In the genomic region with DNA sequence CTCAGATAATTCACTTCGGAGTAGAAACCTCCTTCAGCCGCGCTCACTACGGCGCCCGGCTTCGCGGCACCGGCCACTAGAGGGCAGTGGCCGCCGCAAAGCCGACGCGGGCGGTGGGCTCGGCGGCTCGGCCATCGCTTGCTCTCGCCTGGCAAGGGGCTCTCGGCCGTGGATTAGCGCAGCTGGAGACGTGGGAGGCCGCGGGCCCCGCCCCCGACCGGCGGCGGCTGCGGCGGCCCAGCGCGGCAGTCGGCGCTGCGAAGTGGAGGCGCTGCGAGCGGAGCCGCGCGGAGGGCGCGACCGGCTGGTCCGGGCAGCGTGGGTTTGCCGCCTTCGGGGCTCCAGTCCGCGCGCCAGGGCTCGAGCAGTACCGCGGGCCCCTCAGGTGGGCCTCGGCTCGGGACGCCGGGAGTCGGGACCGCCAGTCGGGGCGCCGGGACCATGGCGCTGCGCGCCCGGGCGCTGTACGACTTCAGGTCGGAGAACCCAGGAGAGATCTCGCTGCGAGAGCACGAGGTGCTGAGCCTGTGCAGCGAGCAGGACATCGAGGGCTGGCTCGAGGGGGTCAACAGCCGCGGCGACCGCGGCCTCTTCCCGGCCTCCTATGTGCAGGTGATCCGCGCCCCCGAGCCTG, we compare ENCODE assay signal across 8 cellular contexts. TPM values are rescaled to one million over a fixed set of nuclear protein-coding genes. Genes with fewer than 3 reads are reported as not detected.
DNase-seq lines count a peak whose midpoint lies in the region; ATAC-seq and TF ChIP-seq lines count a peak whose summit lies in the region.

A gene with protein sequence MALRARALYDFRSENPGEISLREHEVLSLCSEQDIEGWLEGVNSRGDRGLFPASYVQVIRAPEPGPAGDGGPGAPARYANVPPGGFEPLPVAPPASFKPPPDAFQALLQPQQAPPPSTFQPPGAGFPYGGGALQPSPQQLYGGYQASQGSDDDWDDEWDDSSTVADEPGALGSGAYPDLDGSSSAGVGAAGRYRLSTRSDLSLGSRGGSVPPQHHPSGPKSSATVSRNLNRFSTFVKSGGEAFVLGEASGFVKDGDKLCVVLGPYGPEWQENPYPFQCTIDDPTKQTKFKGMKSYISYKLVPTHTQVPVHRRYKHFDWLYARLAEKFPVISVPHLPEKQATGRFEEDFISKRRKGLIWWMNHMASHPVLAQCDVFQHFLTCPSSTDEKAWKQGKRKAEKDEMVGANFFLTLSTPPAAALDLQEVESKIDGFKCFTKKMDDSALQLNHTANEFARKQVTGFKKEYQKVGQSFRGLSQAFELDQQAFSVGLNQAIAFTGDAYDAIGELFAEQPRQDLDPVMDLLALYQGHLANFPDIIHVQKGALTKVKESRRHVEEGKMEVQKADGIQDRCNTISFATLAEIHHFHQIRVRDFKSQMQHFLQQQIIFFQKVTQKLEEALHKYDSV (plus strand): TSS at position 248 of the 634 bp plus-strand sequence. CDS start 194 bp downstream, at position 442.

- H3K4me1 ChIP-seq in cardiac muscle cell (ENCODE audit: low read depth) = peaks cover 18% of the 10 kb centered on the region
- H3K4me1 ChIP-seq in transverse colon = peaks cover 5 to 46% (median 21%) of the 10 kb centered on the region in 4 donors

- H3K9me3 ChIP-seq in cardiac muscle cell (ENCODE audit: low read depth) (no peaks in the 10 kb centered on the region), transverse colon (no peaks in the 10 kb centered on the region)

- peak; percentile 87 for TF ChIP-seq CTCF in GM12872 (IDR thresholded peaks at IDR 0.05; ENCODE audit: insufficient read depth, low read depth, low read length)
- peak; percentile 88 for TF ChIP-seq CTCF in cardiac muscle cell (IDR thresholded peaks at IDR 0.05; ENCODE audit: low read depth, low read length)
- TF ChIP-seq CTCF in transverse colon (IDR thresholded peaks at IDR 0.05) = peak; percentile 90 to 98 (median 94)

- H3K36me3 ChIP-seq in cardiac muscle cell (no peaks in the 10 kb centered on the region), transverse colon (no peaks in the 10 kb centered on the region)

- ATAC-seq in HG02623 (IDR thresholded peaks at IDR 0.05; ENCODE audit: unreplicated experiment) = peak; percentile 95

- peak within 1 kb of the TSS; percentile 93 for H3K27ac ChIP-seq in cardiac muscle cell
- H3K27ac ChIP-seq in transverse colon = peak within 1 kb of the TSS; percentile 91 to 95 (median 95)

- TF ChIP-seq POLR2A in transverse colon (IDR thresholded peaks at IDR 0.05) = peak; percentile 27

- WGBS in transverse colon (ENCODE audit: low coverage in 1 of 2), 2 donors = 0% methylated on average over 62 of the region's 88 CpGs; no CpG with 5 or more reads in 1 of the 2 donors

- DNase-seq in NCI-H1092 treated with DMSO at 0.1 percent for 48 hours (lab: John Stamatoyannopoulos, UW) (peak; percentile 80), SW 1271 (lab: John Stamatoyannopoulos, UW) (peak; percentile 69 to 85), cardiac muscle cell (ENCODE audit: low read depth in 1 of 2, low spot score in 1 of 2) (peak; percentile 96 to 97), pons (ENCODE audit: low spot score) (peak; percentile 87), transverse colon (peak; percentile 93)
- peak; percentile 79 for DNase-seq in activated naive CD8-positive, alpha-beta T cell treated with anti-CD3 and anti-CD28 coated beads, Interleukin-2, amount 50 U/mL, for 16 hours (ENCODE audit: low read depth, low spot score)

- H3K4me3 ChIP-seq in cardiac muscle cell (peak within 1 kb of the TSS; percentile 86), transverse colon (peak within 1 kb of the TSS; percentile 82 to 92 (median 88))

- intact Hi-C loops in transverse colon (cut with DNase I; ENCODE audit: low total_unique reads) = loop anchor here (1.0 to 5.0 kb wide), 2 partner anchors 328 to 350 kb away; no protein-coding TSS in a partner anchor

- H3K27me3 ChIP-seq in cardiac muscle cell (no peaks in the 10 kb centered on the region), transverse colon (no peaks in the 10 kb centered on the region)

- in situ Hi-C loops in transverse colon (cut with MboI; ENCODE audit: low pct_ligation_motif_present in 1 of 4, low pct_unique_long_range_greater_than_20kb in 1 of 4, low sequenced_read_pairs in 3 of 4) = loop anchor here (5.0 to 25.0 kb wide), 5 partner anchors 325 to 645 kb away; a partner anchor contains a TSS

- TF ChIP-seq EP300 in transverse colon (IDR thresholded peaks at IDR 0.05; ENCODE audit: low read depth) = no peak

RNA-seq across cellular contexts. Expression of the gene that starts here (rescaled TPM):
- 108 and 120 TPM in 2 replicates for total RNA-seq in cardiac muscle cell
- 8.7 and 15.6 TPM in 2 replicates for polyA plus RNA-seq in cardiac muscle cell
- total RNA-seq in transverse colon = 10 to 100 TPM; 18.0 to 35.4 (median 20.0) TPM

Comparison
In these comparisons a context has a peak if more than half of its experiments do, and no peak if none do; other contexts are left out.
1. Peak in every context shown above with its lines: DNase-seq, ATAC-seq, H3K4me3 ChIP-seq and H3K27ac ChIP-seq.